1 cellular context compared by ENCODE assay signal in genomic region chr5:173858025-173858674, GRCh38.
A peak's percentile ranks its signal among the peaks of the same experiment; 100 is the strongest.
TF ChIP-seq lines count a peak whose summit lies in the region.

No MANE protein-coding gene starts in this region.

TF ChIP-seq in K562, 482 proteins besides CTCF, POLR2A, EP300 and RAD21 (continued from another document):
- peak; percentile 32; the same call in 1 of the 2 replicates for TF ChIP-seq CBFA2T3 (IDR thresholded peaks at IDR 0.05)
- TF ChIP-seq TEAD4 (IDR thresholded peaks at IDR 0.05; ENCODE audit: low read length), result peak; percentile 33; the same call in 1 of the 2 replicates
- TF ChIP-seq TEAD4 (CRISPR knock-in tag; IDR thresholded peaks at IDR 0.05; ENCODE audit: borderline replicate concordance), result no peak
- no peak for TF ChIP-seq ZNF124 (CRISPR knock-in tag; IDR thresholded peaks at IDR 0.05)
- no peak for TF ChIP-seq STAT5A (IDR thresholded peaks at IDR 0.05; ENCODE audit: borderline replicate concordance, low read length)
- no peak for TF ChIP-seq MAFG (tag; conservative IDR thresholded peaks at IDR 0.05)
- 0 out of 4 replicates have a peak, but pooled peaks of 1 of the 2 experiments have one; percentile 49 for TF ChIP-seq TEAD1 (CRISPR knock-in tag; IDR thresholded peaks at IDR 0.05)
- no peak for TF ChIP-seq NEUROD1 (IDR thresholded peaks at IDR 0.05; ENCODE audit: borderline replicate concordance, low read depth, low read length, partially characterized antibody)
- TF ChIP-seq ZBTB49 (CRISPR knock-in tag; IDR thresholded peaks at IDR 0.05; ENCODE audit: borderline replicate concordance), result no peak
- no peak for TF ChIP-seq ARID4B (CRISPR knock-in tag; IDR thresholded peaks at IDR 0.05)
- no peak for TF ChIP-seq POLR2B (IDR thresholded peaks at IDR 0.05; ENCODE audit: low read depth, partially characterized antibody)
- no peak for TF ChIP-seq NR2C2 (CRISPR knock-in tag; IDR thresholded peaks at IDR 0.05)
- peak; percentile 42 for TF ChIP-seq NR2C2 (tag; IDR thresholded peaks at IDR 0.05)
- no peak for TF ChIP-seq TGIF2 (CRISPR knock-in tag; IDR thresholded peaks at IDR 0.05)
- peak; percentile 64; the same call in 1 of the 2 replicates for TF ChIP-seq ZEB2 (IDR thresholded peaks at IDR 0.05)
- TF ChIP-seq CBFB (CRISPR knock-in tag; IDR thresholded peaks at IDR 0.05), result no peak
- peak in 1 of 2 experiments; percentile 39; a peak in 1 of 4 replicates for TF ChIP-seq RCOR1 (IDR thresholded peaks at IDR 0.05; ENCODE audit: borderline replicate concordance in 1 of 2, low read depth in 2 of 2, low read length in 2 of 2)
- 0 out of 2 replicates have a peak, but pooled peaks have one; percentile 33 for TF ChIP-seq SNAPC5 (CRISPR knock-in tag; IDR thresholded peaks at IDR 0.05)
- TF ChIP-seq L3MBTL2 (IDR thresholded peaks at IDR 0.05), result 0 out of 2 replicates have a peak, but pooled peaks have one; percentile 1
- TF ChIP-seq ZNF311 (CRISPR knock-in tag; IDR thresholded peaks at IDR 0.05), result no peak
- peak; percentile 67 for TF ChIP-seq PML (IDR thresholded peaks at IDR 0.05; ENCODE audit: low read length)
- TF ChIP-seq CTBP1 (IDR thresholded peaks at IDR 0.05; ENCODE audit: borderline replicate concordance), result peak; percentile 64; the same call in 1 of the 2 replicates
- TF ChIP-seq RBFOX2 (IDR thresholded peaks at IDR 0.05; ENCODE audit: low read depth, low read length), result peak; percentile 51
- no peak for TF ChIP-seq ATF3 (IDR thresholded peaks at IDR 0.05)
- TF ChIP-seq ATF3 (CRISPR knock-in tag; conservative IDR thresholded peaks at IDR 0.05), result no peak
- TF ChIP-seq GATAD2A (IDR thresholded peaks at IDR 0.05), result no peak
- TF ChIP-seq SMARCA5 (IDR thresholded peaks at IDR 0.05), result no peak
